ENCODE assay signal across 8 cellular contexts in genomic region chr6:108782231-108783041, GRCh38.
DNase-seq lines count a peak whose midpoint lies in the region; ATAC-seq, FAIRE-seq and TF ChIP-seq lines count a peak whose summit lies in the region.

No MANE protein-coding gene starts in this region.

- no peaks in the 10 kb centered on the region for H3K36me3 ChIP-seq in DND-41 (ENCODE audit: insufficient read depth, low read length)
- H3K36me3 ChIP-seq in H1 (ENCODE audit: control insufficient read depth in 2 of 4, insufficient read depth in 4 of 4, low read length in 3 of 4) = no peaks in the 10 kb centered on the region
- H3K36me3 ChIP-seq in mesenchymal stem cell (ENCODE audit: control insufficient read depth in 1 of 2, insufficient read depth in 2 of 2, low read depth in 1 of 2, low read length in 2 of 2) = no peaks in the 10 kb centered on the region

- peak; percentile 66 for FAIRE-seq in H1 (lab: Jason Lieb, UNC)

- H3K14ac ChIP-seq in H1 (ENCODE audit: insufficient read length) (no peak overlapping the region), mesenchymal stem cell (ENCODE audit: low read length in 2 of 2) (no peak overlapping the region)

- no peak overlapping the region for H2BK20ac ChIP-seq in H1 (ENCODE audit: low read length)

- H3K79me2 ChIP-seq in DND-41 (ENCODE audit: insufficient read depth, low read length) (no peaks in the 10 kb centered on the region), H1 (ENCODE audit: control insufficient read depth in 1 of 2, insufficient read depth in 2 of 2, low read length in 2 of 2) (no peaks in the 10 kb centered on the region)

- POLR2A ChIA-PET in H1 (lab: Charles Lee; ENCODE audit: partially characterized antibody) = interaction anchor here (1.2 to 1.7 kb wide), 2 partner anchors 220 to 227 kb away, joined by 4 to 6 read pairs; no protein-coding TSS in a partner anchor

- H3K4me3 ChIP-seq in DND-41 (ENCODE audit: low read depth in 1 of 2, low read length in 2 of 2) = peak overlapping the region in 1 of 2 experiments; percentile 50; a peak in 2 of 4 replicates
- peak overlapping the region; percentile 28 to 63 (median 52); a peak in 7 of 8 replicates for H3K4me3 ChIP-seq in H1 (ENCODE audit: extremely low read depth in 1 of 4, insufficient read depth in 2 of 4, low read depth in 3 of 4, low read length in 4 of 4)
- peak overlapping the region; percentile 23 to 84 for H3K4me3 ChIP-seq in mesenchymal stem cell (ENCODE audit: insufficient read depth in 1 of 2, low read depth in 1 of 2, low read length in 2 of 2)

- H2BK12ac ChIP-seq in H1 (ENCODE audit: low read depth, low read length) (no peak overlapping the region), mesenchymal stem cell (ENCODE audit: low read length in 2 of 2) (no peak overlapping the region)

- H2BK5ac ChIP-seq in H1 (ENCODE audit: low read depth, low read length) (no peak overlapping the region), mesenchymal stem cell (ENCODE audit: low read depth, low read length, poor library complexity, severe bottlenecking) (no peak overlapping the region)

- H3K4me1 ChIP-seq in DND-41 (ENCODE audit: insufficient read depth, low read length) (peaks cover 15% of the 10 kb centered on the region), H1 (replicated peaks in 1 of 4; ENCODE audit: control insufficient read depth in 3 of 4, insufficient read depth in 4 of 4, low read length in 3 of 4) (peaks cover 0 to 14% (median 13%) of the 10 kb centered on the region in 4 experiments; a peak in 6 of 7 replicates), mesenchymal stem cell (ENCODE audit: control insufficient read depth, insufficient read depth, low read depth, low read length) (peaks cover 10% of the 10 kb centered on the region)

- H3K27ac ChIP-seq in DND-41 (ENCODE audit: low read length) = no peak overlapping the region; the same call in 1 of the 2 replicates
- H3K27ac ChIP-seq in H1 (ENCODE audit: low read depth, low read length) = no peak overlapping the region
- peak overlapping the region; percentile 10 for H3K27ac ChIP-seq in mesenchymal stem cell (ENCODE audit: low read length, poor library complexity, severe bottlenecking)

- H3K4ac ChIP-seq in H1 (replicated peaks; ENCODE audit: insufficient read length, low read depth, low read length) = no peak overlapping the region
- no peak overlapping the region for H3K4ac ChIP-seq in mesenchymal stem cell (ENCODE audit: low read depth in 1 of 2, low read length in 2 of 2)

- DNase-seq in DND-41 (peak; percentile 80), NCI-H82 (lab: John Stamatoyannopoulos, UW) (peak; percentile 89), H1 (ENCODE audit: low read depth in 1 of 2, low spot score in 2 of 2) (peak; percentile 73 to 82), mesenchymal stem cell (peak; percentile 83)
- DNase-seq in activated CD8-positive, alpha-beta memory T cell treated with anti-CD3 and anti-CD28 coated beads for 4 hours (ENCODE audit: low read depth in 2 of 2) = peak; percentile 47 to 58
- DNase-seq in stimulated activated CD4-positive, alpha-beta T cell treated with anti-CD3 and anti-CD28 coated beads, TNF-alpha, amount 100 ng/mL, for 48 hours (ENCODE audit: low read depth in 3 of 3) = peak; percentile 56 to 76 (median 70)

- H3K79me1 ChIP-seq in H1 (ENCODE audit: low read depth, low read length) = no peaks in the 10 kb centered on the region
- H3K79me1 ChIP-seq in mesenchymal stem cell (replicated peaks; ENCODE audit: low read length, poor library complexity, severe bottlenecking) = no peaks in the 10 kb centered on the region

- peak; percentile 94 for TF ChIP-seq CTCF in DND-41 (IDR thresholded peaks at IDR 0.05; ENCODE audit: borderline replicate concordance, extremely low read depth, low read length, poor library complexity, severe bottlenecking)
- peak; percentile 89 to 96 (median 91) for TF ChIP-seq CTCF in H1 (IDR thresholded peaks at IDR 0.05; ENCODE audit: control extremely low read depth in 1 of 3, insufficient read depth in 1 of 3, low read depth in 1 of 3, low read length in 3 of 3)

- peak overlapping the region; percentile 36 for H2BK120ac ChIP-seq in H1 (replicated peaks; ENCODE audit: low read depth, low read length)
- no peak overlapping the region for H2BK120ac ChIP-seq in mesenchymal stem cell (ENCODE audit: low read depth, low read length)

- peak; percentile 92 to 95 for TF ChIP-seq RAD21 in H1 (IDR thresholded peaks at IDR 0.05 in 1 of 2, conservative IDR thresholded peaks at IDR 0.05 in 1 of 2; ENCODE audit: low read depth in 2 of 2, low read length in 2 of 2)

- no peak overlapping the region for H3K56ac ChIP-seq in H1 (replicated peaks; ENCODE audit: insufficient read length, low read depth, low read length)

- no peak overlapping the region for H4K91ac ChIP-seq in H1 (replicated peaks; ENCODE audit: insufficient read length, low read length)
- H4K91ac ChIP-seq in mesenchymal stem cell (ENCODE audit: low read length) = no peak overlapping the region

- H3K18ac ChIP-seq in H1 (ENCODE audit: extremely low read depth, low read length) (no peak overlapping the region; the same call in 1 of the 2 replicates), mesenchymal stem cell (ENCODE audit: low read depth in 1 of 2, low read length in 2 of 2) (no peak overlapping the region)

- H2AFZ ChIP-seq in DND-41 (ENCODE audit: low read depth, low read length) (peak overlapping the region; percentile 79), H1 (ENCODE audit: low read length) (peak overlapping the region; percentile 56), mesenchymal stem cell (ENCODE audit: low read depth, low read length) (no peak overlapping the region)

- H4K5ac ChIP-seq in H1 (ENCODE audit: insufficient read length, low read depth, low read length) = no peak overlapping the region

- H4K8ac ChIP-seq in H1 (ENCODE audit: extremely low read depth, insufficient read depth, low read length) = no peak overlapping the region
- H4K8ac ChIP-seq in mesenchymal stem cell (ENCODE audit: low read length) = no peak overlapping the region

- H3K9ac ChIP-seq in DND-41 (ENCODE audit: low read depth, low read length) (peak overlapping the region; percentile 25; the same call in 1 of the 2 replicates), H1 (replicated peaks in 1 of 4; ENCODE audit: extremely low read depth in 1 of 4, low read depth in 3 of 4, low read length in 3 of 4) (peak overlapping the region in 1 of 4 experiments; percentile 15; a peak in 1 of 7 replicates), mesenchymal stem cell (ENCODE audit: low read length) (peak overlapping the region; percentile 84)

- H3K27me3 ChIP-seq in DND-41 (ENCODE audit: insufficient read depth, low read length, poor library complexity) (no peaks in the 10 kb centered on the region), H1 (replicated peaks in 1 of 4; ENCODE audit: control insufficient read depth in 3 of 4, extremely low read depth in 1 of 4, insufficient read depth in 3 of 4, low read length in 3 of 4) (peaks cover 0 to 5% (median 3%) of the 10 kb centered on the region in 4 experiments; a peak in 3 of 7 replicates), mesenchymal stem cell (ENCODE audit: control insufficient read depth in 1 of 2, insufficient read depth in 1 of 2, low read length in 2 of 2) (no peaks in the 10 kb centered on the region)

- TF ChIP-seq EP300 in H1 (IDR thresholded peaks at IDR 0.05; ENCODE audit: borderline replicate concordance in 1 of 2, low read depth in 2 of 2, low read length in 2 of 2) = no peak

- H2AK5ac ChIP-seq in H1 (ENCODE audit: low read depth, low read length) (no peak overlapping the region), mesenchymal stem cell (ENCODE audit: low read length, severe bottlenecking) (no peak overlapping the region)

- ATAC-seq in DND-41 (ENCODE audit: insufficient read depth, low read depth) (peak; percentile 99), HG03108 (IDR thresholded peaks at IDR 0.05; ENCODE audit: unreplicated experiment) (peak; percentile 77), GM18909 (IDR thresholded peaks at IDR 0.05; ENCODE audit: poor library complexity, unreplicated experiment) (no peak)

- no peaks in the 10 kb centered on the region for H3K9me3 ChIP-seq in DND-41 (ENCODE audit: insufficient read depth, low read length, severe bottlenecking)
- no peaks in the 10 kb centered on the region for H3K9me3 ChIP-seq in H1 (ENCODE audit: insufficient read depth in 2 of 2, low read depth in 1 of 2, low read length in 1 of 2)
- H3K9me3 ChIP-seq in mesenchymal stem cell (ENCODE audit: control insufficient read depth, low read length) = no peaks in the 10 kb centered on the region

- H2BK15ac ChIP-seq in H1 (ENCODE audit: low read length) = no peak overlapping the region
- H2BK15ac ChIP-seq in mesenchymal stem cell (ENCODE audit: low read depth, poor library complexity, severe bottlenecking) = no peak overlapping the region

- no peak for TF ChIP-seq POLR2A in H1 (IDR thresholded peaks at IDR 0.05; ENCODE audit: control extremely low read depth in 1 of 2, low read depth in 2 of 2, low read length in 2 of 2)

- 11% methylated on average over 21 of the region's 21 CpGs; no CpG with 5 or more reads in 1 of the 2 experiments for WGBS in H1 (ENCODE audit: extremely low coverage in 1 of 2, insufficient coverage in 1 of 2, insufficient read length in 1 of 2, insufficient replicate concordance in 2 of 2, low coverage in 1 of 2, low lambda C conversion rate in 2 of 2, missing lambda C conversion rate in 1 of 2), 2 experiments
- under 1% methylated on average over 20 of the region's 21 CpGs for WGBS in mesenchymal stem cell

- H3K23ac ChIP-seq in H1 (ENCODE audit: insufficient read length) = no peak overlapping the region
- H3K23ac ChIP-seq in mesenchymal stem cell (ENCODE audit: low read length in 2 of 2) = no peak overlapping the region

- CTCF ChIA-PET in H1 (lab: Charles Lee; ENCODE audit: partially characterized antibody) = interaction anchor here (0.6 to 2.9 kb wide), 12 partner anchors 12 to 238 kb away, joined by 3 to 28 read pairs (median 3); no protein-coding TSS in a partner anchor

- H3K23me2 ChIP-seq in H1 (ENCODE audit: low read depth, low read length) = peaks cover 5% of the 10 kb centered on the region

- peak overlapping the region; percentile 69 for H3K4me2 ChIP-seq in DND-41 (ENCODE audit: insufficient read depth, low read length)
- H3K4me2 ChIP-seq in H1 (ENCODE audit: insufficient read depth in 1 of 2, low read depth in 2 of 2, low read length in 2 of 2) = peak overlapping the region; percentile 92 to 95
- peak overlapping the region; percentile 62 for H3K4me2 ChIP-seq in mesenchymal stem cell (ENCODE audit: low read length, poor library complexity, severe bottlenecking)

- H4K20me1 ChIP-seq in DND-41 (ENCODE audit: insufficient read depth, low read length) = no peaks in the 10 kb centered on the region
- no peaks in the 10 kb centered on the region for H4K20me1 ChIP-seq in H1 (replicated peaks in 1 of 2; ENCODE audit: control insufficient read depth in 1 of 2, insufficient read depth in 2 of 2, low read length in 2 of 2)

TF ChIP-seq in H1, 55 proteins besides CTCF, POLR2A, EP300 and RAD21 (continues in another document):
- no peak for TF ChIP-seq SRF (IDR thresholded peaks at IDR 0.05; ENCODE audit: low read depth, low read length)
